Comparison of ENCODE assay signal across 19 cellular contexts in the genomic region with DNA sequence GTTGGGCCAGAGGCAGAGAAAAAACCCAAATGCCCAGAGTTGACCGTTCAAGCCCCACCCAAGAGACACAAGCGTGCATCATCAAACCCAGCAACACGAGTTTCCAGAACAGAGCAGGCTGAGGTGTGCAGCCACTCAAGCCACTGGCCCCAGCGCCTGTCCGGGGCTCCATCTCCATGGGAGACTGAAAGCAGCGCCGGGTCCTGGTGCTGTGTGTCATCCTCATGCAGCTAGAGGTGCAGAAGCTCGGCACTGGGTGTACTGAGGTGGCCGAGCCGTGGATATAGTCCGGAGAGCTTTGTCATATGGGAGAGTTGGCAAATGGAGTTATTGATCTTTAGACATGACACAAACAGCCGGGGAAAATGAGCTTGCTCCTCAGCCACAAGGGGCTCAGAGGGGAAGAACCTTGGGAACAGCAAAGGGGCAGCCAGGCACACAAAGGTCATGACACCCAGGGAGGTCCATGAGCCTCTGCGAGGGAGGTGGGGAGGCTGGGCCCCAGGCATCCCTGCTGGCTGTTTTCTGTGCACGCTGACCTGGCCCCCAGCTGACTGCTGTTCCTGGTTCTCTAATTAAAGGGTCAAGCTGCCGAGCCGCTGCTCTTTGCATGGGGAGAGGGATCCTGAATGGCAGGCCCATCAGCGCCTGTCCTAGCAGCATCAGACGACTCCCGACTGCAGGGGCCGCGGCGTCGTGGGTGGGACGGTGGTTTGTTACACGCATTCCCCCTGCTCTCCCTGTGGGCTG.
"Had no signal": no experiment of that assay in that cellular context is flagged by ENCODE, and none has a peak within 500 bp of the region (broad histone marks: within the 10 kb centered on the region; RNA-seq: fewer than 3 reads in every experiment).

No MANE protein-coding gene starts in this region.

- H3K36me3 Mint-ChIP-seq: activated CD4-positive, alpha-beta memory T cell treated with anti-CD3 and anti-CD28 coated beads for 36 hours; activated naive CD8-positive, alpha-beta T cell had no signal

- DNase-seq: activated CD4-positive, alpha-beta memory T cell treated with anti-CD3 and anti-CD28 coated beads for 36 hours; activated CD4-positive, alpha-beta T cell treated with anti-CD3 and anti-CD28 coated beads, Interleukin-2, amount 10 ng/mL, durations not matched to agents 7 days and 5 days; activated CD4-positive, CD25-positive, alpha-beta regulatory T cell; activated CD8-positive, alpha-beta memory T cell treated with anti-CD3 and anti-CD28 coated beads for 24 hours; activated effector memory CD4-positive, alpha-beta T cell treated with anti-CD3 and anti-CD28 coated beads, Interleukin-2, amount 50 U/mL, for 16 hours; activated naive CD4-positive, alpha-beta T cell treated with Interleukin-2 at 50 U/mL for 16 hours; activated T-cell treated with anti-CD3 and anti-CD28 coated beads, Interleukin-2, amount 50 U/mL, for 4 hours; amygdala; brain microvascular endothelial cell; Karpas-422; MM.1S; NCI-H2029 treated with DMSO at 0.1 percent for 48 hours; NCI-H510A treated with DMSO at 0.1 percent for 48 hours; PC-9; SHP77 treated with DMSO at 0.1 percent for 48 hours; T-helper 17 cell; T-helper 9 cell had no signal

- H3K27ac Mint-ChIP-seq: activated CD4-positive, alpha-beta memory T cell treated with anti-CD3 and anti-CD28 coated beads for 36 hours; activated CD4-positive, alpha-beta T cell treated with anti-CD3 and anti-CD28 coated beads, Interleukin-2, amount 10 ng/mL, durations not matched to agents 7 days and 5 days; activated naive CD8-positive, alpha-beta T cell; T-helper 17 cell had no signal

- H3K27ac ChIP-seq: brain microvascular endothelial cell, cardiac muscle cell, PC-9 had no signal

- ATAC-seq: activated T-cell treated with anti-CD3 and anti-CD28 coated beads, Interleukin-2, amount 50 U/mL, for 4 hours; T-helper 17 cell had no signal

- H3K4me3 Mint-ChIP-seq: activated CD4-positive, alpha-beta memory T cell treated with anti-CD3 and anti-CD28 coated beads for 36 hours; activated CD4-positive, alpha-beta T cell treated with anti-CD3 and anti-CD28 coated beads, Interleukin-2, amount 10 ng/mL, durations not matched to agents 7 days and 5 days; activated naive CD8-positive, alpha-beta T cell; activated T-cell treated with anti-CD3 and anti-CD28 coated beads, Interleukin-2, amount 50 U/mL, for 4 hours; T-helper 17 cell had no signal

- H3K4me1 Mint-ChIP-seq: activated CD4-positive, alpha-beta T cell treated with anti-CD3 and anti-CD28 coated beads, Interleukin-2, amount 10 ng/mL, durations not matched to agents 7 days and 5 days had no signal

- H3K9me3 Mint-ChIP-seq: activated CD4-positive, alpha-beta memory T cell treated with anti-CD3 and anti-CD28 coated beads for 36 hours; activated CD4-positive, alpha-beta T cell treated with anti-CD3 and anti-CD28 coated beads, Interleukin-2, amount 10 ng/mL, durations not matched to agents 7 days and 5 days; activated T-cell treated with anti-CD3 and anti-CD28 coated beads, Interleukin-2, amount 50 U/mL, for 4 hours had no signal
